Comparison of ENCODE assay signal across 23 cellular contexts in the genomic region with DNA sequence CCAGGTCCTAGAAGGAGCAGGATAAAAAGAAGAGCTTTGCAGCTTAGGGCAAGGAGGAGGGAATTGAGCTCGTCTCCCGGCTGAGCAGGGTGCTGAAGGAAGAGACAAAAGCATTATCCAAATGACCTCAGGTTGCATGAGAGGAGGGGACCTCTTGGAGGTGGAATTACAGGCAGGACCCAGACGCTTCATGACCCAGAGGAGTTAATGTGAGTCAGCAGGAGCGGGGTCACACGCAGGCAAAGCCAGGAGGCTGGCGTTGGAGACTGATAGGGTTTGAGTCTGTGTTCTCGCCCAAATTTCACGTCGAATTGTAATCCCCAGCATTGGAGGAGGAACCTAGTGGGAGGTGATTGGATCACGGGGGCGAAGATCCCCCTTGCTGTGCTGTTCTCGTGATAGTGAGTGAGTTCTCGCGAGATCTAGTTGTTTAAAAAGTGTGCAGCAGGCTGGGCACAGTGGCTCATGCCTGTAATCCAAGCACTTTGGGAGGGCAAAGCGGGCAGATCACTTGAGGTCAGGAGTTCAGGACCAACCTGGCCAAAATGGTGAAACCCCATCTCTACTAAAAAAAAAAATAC.
DNase-seq lines count a peak whose midpoint lies in the region; ATAC-seq, FAIRE-seq and TF ChIP-seq lines count a peak whose summit lies in the region.
"Had no signal": no experiment of that assay in that cellular context is flagged by ENCODE, and none has a peak within 500 bp of the region (broad histone marks: within the 10 kb centered on the region; RNA-seq: fewer than 3 reads in every experiment).

No MANE protein-coding gene starts in this region.

- TF ChIP-seq RAD21 in K562 (CRISPR knock-in tag; conservative IDR thresholded peaks at IDR 0.05 in 1 of 2, IDR thresholded peaks at IDR 0.05 in 1 of 2) = no peak

- no peak for FAIRE-seq in K562 (lab: Jason Lieb, UNC)
- FAIRE-seq: D721Med, G401.6, GM12878 had no signal

- H3K4me1 ChIP-seq in K562 (replicated peaks in 1 of 2; ENCODE audit: control insufficient read depth in 2 of 2, insufficient read depth in 2 of 2, low read length in 2 of 2) = 0 out of 5 replicates have a peak, but pooled peaks cover 0 to 2% of the 10 kb centered on the region in 2 experiments
- no peaks in the 10 kb centered on the region for H3K4me1 ChIP-seq in CD8-positive, alpha-beta T cell (ENCODE audit: insufficient read depth, low read length)
- H3K4me1 ChIP-seq: BE2C had no signal

- CTCF ChIA-PET in K562 (lab: Yijun Ruan, JAX; ENCODE audit: low intra/inter-chr PET ratio) = interaction anchor here (0.5 kb wide), 1 partner anchor 1570 kb away, joined by 3 read pairs; no protein-coding TSS in a partner anchor
- CTCF ChIA-PET in CD8-positive, alpha-beta T cell (lab: Charles Lee) = no interaction called here

- H3K9me1 ChIP-seq in K562 (ENCODE audit: control insufficient read depth, insufficient read depth, low read length) = no peaks in the 10 kb centered on the region

- H4K20me1 ChIP-seq in K562 (replicated peaks; ENCODE audit: control insufficient read depth, insufficient read depth, low read length) = 0 out of 2 replicates have a peak, but pooled peaks cover 3% of the 10 kb centered on the region

- peak overlapping the region; percentile 48 to 53; a peak in 2 of 4 replicates for H3K9ac ChIP-seq in K562 (ENCODE audit: insufficient read depth in 1 of 2, low read depth in 2 of 2, low read length in 2 of 2)

- TF ChIP-seq POLR2A in K562 (conservative IDR thresholded peaks at IDR 0.05) = no peak

- no peak overlapping the region; the same call in 2 of the 3 replicates for H3K27ac ChIP-seq in K562 (ENCODE audit: extremely low read depth, low read depth, low read length)
- no peak overlapping the region for H3K27ac ChIP-seq in CD8-positive, alpha-beta T cell (ENCODE audit: low read depth, low read length)
- H3K27ac ChIP-seq: 22Rv1, RWPE1 had no signal

- ATAC-seq in K562 = peak; percentile 88
- ATAC-seq in CD8-positive, alpha-beta T cell = no peak
- ATAC-seq: GM12878, PC-3 had no signal

- no peaks in the 10 kb centered on the region for H3K9me3 Mint-ChIP-seq in progenitor cell of endocrine pancreas (ENCODE audit: low read depth)
- H3K9me3 Mint-ChIP-seq in CD8-positive, alpha-beta T cell = no peaks in the 10 kb centered on the region
- H3K9me3 Mint-ChIP-seq: CD4-positive, alpha-beta T cell had no signal

- BruUV-seq in K562 (replicated peaks; lab: Mats Ljungman, UMichigan) = no TSS peak

- H3K36me3 Mint-ChIP-seq in progenitor cell of endocrine pancreas (ENCODE audit: insufficient read depth) = no peaks in the 10 kb centered on the region
- no peaks in the 10 kb centered on the region for H3K36me3 Mint-ChIP-seq in CD8-positive, alpha-beta T cell

- H3K27me3 ChIP-seq in K562 (ENCODE audit: control insufficient read depth in 2 of 2, insufficient read depth in 2 of 2, low read length in 2 of 2) = peaks cover 0 to 5% of the 10 kb centered on the region in 2 experiments; a peak in 2 of 5 replicates
- no peaks in the 10 kb centered on the region for H3K27me3 ChIP-seq in CD8-positive, alpha-beta T cell (ENCODE audit: insufficient read depth, low read length)
- H3K27me3 ChIP-seq: BE2C had no signal

- peaks cover 3% of the 10 kb centered on the region for H3K4me1 Mint-ChIP-seq in progenitor cell of endocrine pancreas (ENCODE audit: low read depth)
- H3K4me1 Mint-ChIP-seq in CD8-positive, alpha-beta T cell (ENCODE audit: low read depth) = no peaks in the 10 kb centered on the region

- WGBS in K562 (ENCODE audit: insufficient coverage, low coverage, missing lambda C conversion rate) = 0% methylated on average over 15 of the region's 15 CpGs

- H3K79me2 ChIP-seq in K562 (ENCODE audit: control insufficient read depth, insufficient read depth, low read length) = no peaks in the 10 kb centered on the region

- no peaks in the 10 kb centered on the region for H3K36me3 ChIP-seq in K562 (ENCODE audit: control insufficient read depth, insufficient read depth, low read length)
- no peaks in the 10 kb centered on the region for H3K36me3 ChIP-seq in CD8-positive, alpha-beta T cell (ENCODE audit: insufficient read depth, low read length)
- H3K36me3 ChIP-seq: BE2C had no signal

- peak; percentile 9 for DNase-seq in NCI-H2227 (lab: John Stamatoyannopoulos, UW; ENCODE audit: unreplicated experiment)
- no peak for DNase-seq in NCI-H2227 treated with DMSO at 0.1 percent for 48 hours (lab: John Stamatoyannopoulos, UW)
- peak in 2 of 4 experiments; percentile 20 to 29 for DNase-seq in K562 (ENCODE audit: extremely low read depth in 1 of 4, low spot score in 3 of 4)
- DNase-seq in iPS-NIHi11 (ENCODE audit: low spot score) = peak; percentile 31
- no peak for DNase-seq in progenitor cell of endocrine pancreas (ENCODE audit: low spot score, unreplicated experiment)
- no peak for DNase-seq in COLO668 (lab: John Stamatoyannopoulos, UW; ENCODE audit: unreplicated experiment)
- no peak for DNase-seq in CD8-positive, alpha-beta T cell
- DNase-seq in NCI-H345 treated with DMSO at 0.1 percent for 48 hours (lab: John Stamatoyannopoulos, UW; ENCODE audit: unreplicated experiment) = no peak
- DNase-seq: BE2C; CD4-positive, alpha-beta T cell; DMS79; MM.1S; NCI-H1105; NCI-H1694 treated with DMSO at 0.1 percent for 48 hours; NCI-H2107; NCI-H446; NCI-H69; PC-3 had no signal

- POLR2A ChIA-PET in K562 (lab: Yijun Ruan, JAX) = no interaction called here
- POLR2A ChIA-PET in CD8-positive, alpha-beta T cell (lab: Charles Lee) = no interaction called here

- in situ Hi-C loops in K562 (cut with MboI) = no loop called here

- H3K27me3 Mint-ChIP-seq in progenitor cell of endocrine pancreas = peaks cover 26% of the 10 kb centered on the region
- peaks cover 2% of the 10 kb centered on the region for H3K27me3 Mint-ChIP-seq in CD8-positive, alpha-beta T cell (ENCODE audit: low read depth)

- H2AFZ ChIP-seq in K562 (ENCODE audit: low read depth, low read length) = peak overlapping the region; percentile 81

- H3K4me2 ChIP-seq in K562 (ENCODE audit: insufficient read depth, low read length) = peak overlapping the region; percentile 74

- intact Hi-C loops in K562 (cut with micrococcal nuclease) = no loop called here
- intact Hi-C loops in CD8-positive, alpha-beta T cell (cut with DNase I, micrococcal nuclease) = no loop called here

- TF ChIP-seq CTCF in K562 (IDR thresholded peaks at IDR 0.05 in 2 of 3, conservative IDR thresholded peaks at IDR 0.05 in 1 of 3; ENCODE audit: insufficient read depth in 2 of 3, low read depth in 1 of 3, low read length in 3 of 3) (no peak), progenitor cell of endocrine pancreas (IDR thresholded peaks at IDR 0.05; ENCODE audit: unreplicated experiment) (no peak)
- no peak for TF ChIP-seq CTCF in CD8-positive, alpha-beta T cell (IDR thresholded peaks at IDR 0.05)

- no peaks in the 10 kb centered on the region for H3K9me3 ChIP-seq in K562 (replicated peaks; ENCODE audit: control insufficient read depth, insufficient read depth, low read depth, low read length)
- H3K9me3 ChIP-seq in CD8-positive, alpha-beta T cell (ENCODE audit: low read length) = no peaks in the 10 kb centered on the region
- H3K9me3 ChIP-seq: BE2C had no signal

- no peak overlapping the region for H3K4me3 Mint-ChIP-seq in progenitor cell of endocrine pancreas (ENCODE audit: low read depth)
- no peak overlapping the region for H3K4me3 Mint-ChIP-seq in CD8-positive, alpha-beta T cell
- H3K4me3 Mint-ChIP-seq: CD4-positive, alpha-beta T cell had no signal

- no peak for TF ChIP-seq EP300 in K562 (IDR thresholded peaks at IDR 0.05; ENCODE audit: low read length)

- peak overlapping the region; percentile 5 for H3K27ac Mint-ChIP-seq in progenitor cell of endocrine pancreas
- H3K27ac Mint-ChIP-seq in CD8-positive, alpha-beta T cell = no peak overlapping the region
- H3K27ac Mint-ChIP-seq: CD4-positive, alpha-beta T cell had no signal

- H3K4me3 ChIP-seq in K562 = peak overlapping the region; percentile 30; the same call in 1 of the 2 replicates
- H3K4me3 ChIP-seq in CD8-positive, alpha-beta T cell (ENCODE audit: low read depth, low read length) = no peak overlapping the region
- H3K4me3 ChIP-seq: GM12878 had no signal

TF ChIP-seq in K562, 482 proteins besides CTCF, POLR2A, EP300 and RAD21 (continues in another document):
- TF ChIP-seq, protein P1, sequence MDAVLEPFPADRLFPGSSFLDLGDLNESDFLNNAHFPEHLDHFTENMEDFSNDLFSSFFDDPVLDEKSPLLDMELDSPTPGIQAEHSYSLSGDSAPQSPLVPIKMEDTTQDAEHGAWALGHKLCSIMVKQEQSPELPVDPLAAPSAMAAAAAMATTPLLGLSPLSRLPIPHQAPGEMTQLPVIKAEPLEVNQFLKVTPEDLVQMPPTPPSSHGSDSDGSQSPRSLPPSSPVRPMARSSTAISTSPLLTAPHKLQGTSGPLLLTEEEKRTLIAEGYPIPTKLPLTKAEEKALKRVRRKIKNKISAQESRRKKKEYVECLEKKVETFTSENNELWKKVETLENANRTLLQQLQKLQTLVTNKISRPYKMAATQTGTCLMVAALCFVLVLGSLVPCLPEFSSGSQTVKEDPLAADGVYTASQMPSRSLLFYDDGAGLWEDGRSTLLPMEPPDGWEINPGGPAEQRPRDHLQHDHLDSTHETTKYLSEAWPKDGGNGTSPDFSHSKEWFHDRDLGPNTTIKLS (IDR thresholded peaks at IDR 0.05; ENCODE audit: borderline replicate concordance, low read depth) = peak; percentile 45; the same call in 1 of the 2 replicates

Comparison
In these comparisons a context has a peak if more than half of its experiments do, and no peak if none do; other contexts are left out.
1. DNase-seq: peak in NCI-H2227 (single experiment) and iPS-NIHi11 (single experiment); none in NCI-H2227 treated with DMSO at 0.1 percent for 48 hours (single experiment), progenitor cell of endocrine pancreas (single experiment), COLO668 (single experiment), CD8-positive, alpha-beta T cell (0 of 7) and NCI-H345 treated with DMSO at 0.1 percent for 48 hours (single experiment).